Comparison of ENCODE assay signal across 16 cellular contexts in the genomic region with DNA sequence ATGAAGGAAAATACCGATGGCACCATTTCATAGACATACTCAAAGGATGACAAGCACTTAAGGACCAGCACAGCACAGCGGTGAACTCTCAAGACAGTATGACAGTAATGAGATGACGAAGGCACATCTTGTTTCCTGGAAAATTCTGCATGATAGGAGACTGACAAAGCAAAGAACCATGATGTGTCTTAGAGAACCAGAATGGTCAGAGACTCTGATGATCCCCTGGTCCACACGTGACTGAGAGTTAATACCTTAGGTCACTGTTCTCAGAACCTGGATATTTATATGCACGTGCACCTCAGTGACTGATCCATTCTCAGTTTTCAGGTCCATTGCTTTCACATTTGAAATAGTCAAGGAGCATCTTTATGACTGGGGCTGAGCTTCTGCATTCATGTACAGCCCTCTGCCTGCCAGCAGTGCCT. TPM values are rescaled to one million over a fixed set of nuclear protein-coding genes. Genes with fewer than 3 reads are reported as not detected.
A peak's percentile ranks its signal among the peaks of the same experiment; 100 is the strongest.
DNase-seq lines count a peak whose midpoint lies in the region; ATAC-seq and TF ChIP-seq lines count a peak whose summit lies in the region.
"Had no signal": no experiment of that assay in that cellular context is flagged by ENCODE, and none has a peak within 500 bp of the region (broad histone marks: within the 10 kb centered on the region; RNA-seq: fewer than 3 reads in every experiment).

No MANE protein-coding gene starts in this region.

- H3K4me1 ChIP-seq in PC-3 (ENCODE audit: insufficient read depth, low read length): no peaks in the 10 kb centered on the region
- peaks cover 3 to 14% of the 10 kb centered on the region in 2 donors for H3K4me1 ChIP-seq in left lung

- H3K4me3 ChIP-seq in PC-3 (ENCODE audit: low read length): no peak overlapping the region
- no peak overlapping the region for H3K4me3 ChIP-seq in left lung
- H3K4me3 ChIP-seq: heart left ventricle, lung, transverse colon had no signal

- peak overlapping the region; percentile 85 for H3K27ac Mint-ChIP-seq in activated CD8-positive, alpha-beta T cell treated with anti-CD3 and anti-CD28 coated beads, Interleukin-2, amount 10 ng/mL, durations not matched to agents 7 days and 5 days

- TF ChIP-seq CTCF in PC-3 (conservative IDR thresholded peaks at IDR 0.05; ENCODE audit: low read depth, low read length) (no peak), left lung (IDR thresholded peaks at IDR 0.05) (no peak)

- H3K79me2 ChIP-seq in PC-3 (ENCODE audit: low read length): no peaks in the 10 kb centered on the region

- H3K9me3 ChIP-seq in PC-3 (ENCODE audit: low read length) (no peaks in the 10 kb centered on the region), left lung (no peaks in the 10 kb centered on the region)
- H3K9me3 ChIP-seq: heart left ventricle, transverse colon had no signal

- H3K36me3 ChIP-seq in PC-3 (ENCODE audit: low read depth, low read length): peaks cover 9% of the 10 kb centered on the region; the same call in 1 of the 2 replicates
- peaks cover 0 to 18% of the 10 kb centered on the region in 2 donors for H3K36me3 ChIP-seq in left lung
- H3K36me3 ChIP-seq: transverse colon had no signal

- H3K4me3 Mint-ChIP-seq in activated CD8-positive, alpha-beta T cell treated with anti-CD3 and anti-CD28 coated beads, Interleukin-2, amount 10 ng/mL, durations not matched to agents 7 days and 5 days: no peak overlapping the region

- H3K27me3 ChIP-seq in PC-3 (ENCODE audit: low read length): no peaks in the 10 kb centered on the region
- no peaks in the 10 kb centered on the region for H3K27me3 ChIP-seq in left lung
- H3K27me3 ChIP-seq: heart left ventricle, transverse colon had no signal

- no peak overlapping the region for H3K9ac ChIP-seq in PC-3 (ENCODE audit: low read length)

- BruUV-seq in PC-3 (replicated peaks; lab: Mats Ljungman, UMichigan): no TSS peak

- H3K36me3 Mint-ChIP-seq in activated CD8-positive, alpha-beta T cell treated with anti-CD3 and anti-CD28 coated beads, Interleukin-2, amount 10 ng/mL, durations not matched to agents 7 days and 5 days (ENCODE audit: low read depth): peaks cover 31% of the 10 kb centered on the region

- H3F3A ChIP-seq in PC-3 (ENCODE audit: low read length, unreplicated experiment): no peaks in the 10 kb centered on the region

- H2AFZ ChIP-seq in PC-3 (ENCODE audit: low read length): no peak overlapping the region

- peak; percentile 42 for ATAC-seq in HG02973 (IDR thresholded peaks at IDR 0.05; ENCODE audit: unreplicated experiment)
- ATAC-seq in activated CD8-positive, alpha-beta T cell treated with anti-CD3 and anti-CD28 coated beads, Interleukin-2, amount 10 ng/mL, durations not matched to agents 7 days and 5 days: no peak
- no peak for ATAC-seq in PC-3
- no peak for ATAC-seq in left lung
- ATAC-seq: heart left ventricle had no signal

- CTCF ChIA-PET in activated CD8-positive, alpha-beta T cell treated with anti-CD3 and anti-CD28 coated beads, Interleukin-2, amount 10 ng/mL, durations not matched to agents 7 days and 5 days (lab: Charles Lee): interaction anchor here (1.1 to 5.2 kb wide), 4 partner anchors 20 to 65 kb away, joined by 4 to 43 read pairs (median 8); no protein-coding TSS in a partner anchor
- CTCF ChIA-PET in PC-3 (lab: Charles Lee): no interaction called here

- DNase-seq in stimulated activated naive CD4-positive, alpha-beta T cell treated with Interleukin-2 at 50 U/mL for 16 hours (lab: John Stamatoyannopoulos, UW): peak; percentile 3
- DNase-seq in stimulated activated naive CD4-positive, alpha-beta T cell (lab: John Stamatoyannopoulos, UW): no peak
- no peak for DNase-seq in activated CD8-positive, alpha-beta T cell treated with anti-CD3 and anti-CD28 coated beads, Interleukin-2, amount 10 ng/mL, durations not matched to agents 7 days and 5 days
- no peak for DNase-seq in PC-3
- DNase-seq in central memory CD4-positive, alpha-beta T cell: no peak
- no peak for DNase-seq in stimulated activated CD4-positive, alpha-beta T cell treated with anti-CD3 and anti-CD28 coated beads, Interleukin-4, amount 100 ng/mL, for 4 hours
- no peak for DNase-seq in left lung
- DNase-seq: activated effector memory CD4-positive, alpha-beta T cell treated with Interleukin-2 at 50 U/mL for 16 hours; heart left ventricle; NCI-H1092 treated with DMSO at 0.1 percent for 48 hours; NK-92 treated with Interleukin-12 subunit alpha and Interleukin-12 subunit beta, amount 100 ng/mL, for 24 hours; transverse colon had no signal

- H3K4me2 ChIP-seq in PC-3 (ENCODE audit: low read length): no peak overlapping the region

- no peaks in the 10 kb centered on the region for H4K20me1 ChIP-seq in PC-3 (ENCODE audit: low read length)

- H3K27me3 Mint-ChIP-seq in activated CD8-positive, alpha-beta T cell treated with anti-CD3 and anti-CD28 coated beads, Interleukin-2, amount 10 ng/mL, durations not matched to agents 7 days and 5 days (ENCODE audit: low read depth): no peaks in the 10 kb centered on the region

- intact Hi-C loops in PC-3 (cut with micrococcal nuclease) (no loop called here), left lung (cut with DNase I) (no loop called here)

- POLR2A ChIA-PET in activated CD8-positive, alpha-beta T cell treated with anti-CD3 and anti-CD28 coated beads, Interleukin-2, amount 10 ng/mL, durations not matched to agents 7 days and 5 days (lab: Charles Lee): interaction anchor here (0.6 kb wide), 1 partner anchor 894 kb away, joined by 3 read pairs; no protein-coding TSS in a partner anchor
- POLR2A ChIA-PET in PC-3 (lab: Charles Lee; ENCODE audit: unreplicated experiment): no interaction called here

- no peaks in the 10 kb centered on the region for H3K9me2 ChIP-seq in PC-3 (replicated peaks; ENCODE audit: low read length)

- H3K27ac ChIP-seq in PC-3 (ENCODE audit: low read length) (no peak overlapping the region), left lung (no peak overlapping the region)
- H3K27ac ChIP-seq: transverse colon had no signal

- H3K9me3 Mint-ChIP-seq in activated CD8-positive, alpha-beta T cell treated with anti-CD3 and anti-CD28 coated beads, Interleukin-2, amount 10 ng/mL, durations not matched to agents 7 days and 5 days (ENCODE audit: insufficient read depth): no peaks in the 10 kb centered on the region

- H3K4me1 Mint-ChIP-seq in activated CD8-positive, alpha-beta T cell treated with anti-CD3 and anti-CD28 coated beads, Interleukin-2, amount 10 ng/mL, durations not matched to agents 7 days and 5 days (ENCODE audit: low read depth): peaks cover 67% of the 10 kb centered on the region

RNA-seq across cellular contexts. Expression of a gene that starts 35.3 kb away (rescaled TPM):
- total RNA-seq in activated CD8-positive, alpha-beta T cell treated with anti-CD3 and anti-CD28 coated beads, Interleukin-2, amount 10 ng/mL, durations not matched to agents 7 days and 5 days: under 1 TPM; 0.13 to 0.44 TPM
- not detected in 2 replicates for total RNA-seq in PC-3 (2014; rRNA removed)
- total RNA-seq in left lung: under 1 TPM in 1 of 2 donors, not detected in 1; 0.08 TPM
- total RNA-seq: dermis microvascular lymphatic vessel endothelial cell; heart left ventricle; T-helper 2 cell treated with Interferon-gamma antibody and Interleukin-4, amounts not matched to agents 100 ng/mL and 5 ng/mL, for 36 hours had no signal

RNA-seq across cellular contexts. Expression of a gene that starts 41.1 kb away (rescaled TPM):
- total RNA-seq in activated CD8-positive, alpha-beta T cell treated with anti-CD3 and anti-CD28 coated beads, Interleukin-2, amount 10 ng/mL, durations not matched to agents 7 days and 5 days: 100 to 1,000 TPM; 106 to 108 TPM
- 56.9 and 61.1 TPM in 2 replicates for total RNA-seq in PC-3 (2014; rRNA removed)
- total RNA-seq in left lung: 10 to 100 TPM; 88.3 to 98.6 TPM
